ENCODE assay signal across 15 cellular contexts in genomic region chr4:109436504-109436903, GRCh38. TPM values are rescaled to one million over a fixed set of nuclear protein-coding genes. Genes with fewer than 3 reads are reported as not detected.
DNase-seq lines count a peak whose midpoint lies in the region; TF ChIP-seq lines count a peak whose summit lies in the region.
"Had no signal": no experiment of that assay in that cellular context is flagged by ENCODE, and none has a peak within 500 bp of the region (broad histone marks: within the 10 kb centered on the region; RNA-seq: fewer than 3 reads in every experiment).

No MANE protein-coding gene starts in this region.

- peaks cover 81% of the 10 kb centered on the region for H3K79me2 ChIP-seq in KMS-11 (ENCODE audit: insufficient read depth, low read depth)

- H3K4me1 Mint-ChIP-seq in Caco-2 (ENCODE audit: low read depth, unreplicated experiment): peaks cover 26% of the 10 kb centered on the region
- peaks cover 70% of the 10 kb centered on the region for H3K4me1 Mint-ChIP-seq in chondrocyte (ENCODE audit: low read depth)
- peaks cover 63% of the 10 kb centered on the region for H3K4me1 Mint-ChIP-seq in neural crest cell

- TF ChIP-seq CTCF in Caco-2 (IDR thresholded peaks at IDR 0.05; ENCODE audit: insufficient read depth in 1 of 2, low read depth in 1 of 2, low read length in 1 of 2, severe bottlenecking in 1 of 2, unreplicated experiment in 1 of 2): no peak
- no peak for TF ChIP-seq CTCF in KMS-11 (conservative IDR thresholded peaks at IDR 0.05; ENCODE audit: low read depth, low read length)
- TF ChIP-seq CTCF in chondrocyte (IDR thresholded peaks at IDR 0.05): no peak
- TF ChIP-seq CTCF in neural crest cell (conservative IDR thresholded peaks at IDR 0.05): no peak
- no peak for TF ChIP-seq CTCF in suprapubic skin (IDR thresholded peaks at IDR 0.05)

- H3K4me3 Mint-ChIP-seq in Caco-2 (ENCODE audit: unreplicated experiment) (peak overlapping the region; percentile 9), chondrocyte (ENCODE audit: unreplicated experiment) (no peak overlapping the region), neural crest cell (peak overlapping the region; percentile 39)

- H3K9me3 ChIP-seq in Caco-2 (no peaks in the 10 kb centered on the region), suprapubic skin (no peaks in the 10 kb centered on the region)
- H3K9me3 ChIP-seq: spleen, testis had no signal

- H2AFZ ChIP-seq in KMS-11 (ENCODE audit: low read depth): no peak overlapping the region

- WGBS in suprapubic skin: 55% methylated on average over 3 of the region's 3 CpGs

- H3K36me3 ChIP-seq in Caco-2 (ENCODE audit: control insufficient read depth, insufficient read depth, low read length): no peaks in the 10 kb centered on the region
- no peaks in the 10 kb centered on the region for H3K36me3 ChIP-seq in KMS-11 (ENCODE audit: insufficient read depth)
- H3K36me3 ChIP-seq in suprapubic skin: no peaks in the 10 kb centered on the region
- H3K36me3 ChIP-seq: brain microvascular endothelial cell, spleen had no signal

- CTCF ChIA-PET in Caco-2 (lab: Charles Lee): no interaction called here

- H3K9ac ChIP-seq in KMS-11: no peak overlapping the region

- no TSS peak for BruUV-seq in Caco-2 (replicated peaks; lab: Mats Ljungman, UMichigan)

- no peaks in the 10 kb centered on the region for H3K9me3 Mint-ChIP-seq in Caco-2 (ENCODE audit: unreplicated experiment)
- H3K9me3 Mint-ChIP-seq in chondrocyte (ENCODE audit: low read depth): no peaks in the 10 kb centered on the region
- no peaks in the 10 kb centered on the region for H3K9me3 Mint-ChIP-seq in neural crest cell

- peak overlapping the region; percentile 70; the same call in 1 of the 2 replicates for H3K4me2 ChIP-seq in KMS-11

- H3K27me3 Mint-ChIP-seq in Caco-2 (ENCODE audit: insufficient read depth, unreplicated experiment) (no peaks in the 10 kb centered on the region), chondrocyte (ENCODE audit: low read depth) (no peaks in the 10 kb centered on the region), neural crest cell (ENCODE audit: low read depth) (no peaks in the 10 kb centered on the region)

- POLR2A ChIA-PET in Caco-2 (lab: Charles Lee): no interaction called here

- TF ChIP-seq POLR2A in suprapubic skin (IDR thresholded peaks at IDR 0.05): no peak

- peaks cover 30% of the 10 kb centered on the region for H3K4me1 ChIP-seq in Caco-2
- peaks cover 36% of the 10 kb centered on the region for H3K4me1 ChIP-seq in KMS-11 (ENCODE audit: low read depth, poor library complexity, severe bottlenecking)
- H3K4me1 ChIP-seq in suprapubic skin: peaks cover 76% of the 10 kb centered on the region

- no peak overlapping the region for H3K27ac Mint-ChIP-seq in Caco-2 (ENCODE audit: unreplicated experiment)
- H3K27ac Mint-ChIP-seq in chondrocyte (ENCODE audit: unreplicated experiment): peak overlapping the region; percentile 30
- H3K27ac Mint-ChIP-seq in neural crest cell (ENCODE audit: unreplicated experiment): no peak overlapping the region

- no peak for TF ChIP-seq EP300 in suprapubic skin (IDR thresholded peaks at IDR 0.05)

- H3K27ac ChIP-seq in KMS-11 (no peak overlapping the region), suprapubic skin (no peak overlapping the region)
- H3K27ac ChIP-seq: brain microvascular endothelial cell had no signal

- H4K20me1 ChIP-seq in KMS-11 (ENCODE audit: insufficient read depth): peaks cover 20% of the 10 kb centered on the region; the same call in 1 of the 2 replicates

- DNase-seq in Caco-2 (no peak), chondrocyte (ENCODE audit: low spot score) (no peak), neural crest cell (ENCODE audit: low read depth, low spot score) (no peak), NCI-H2081 treated with DMSO at 0.1 percent for 48 hours (lab: John Stamatoyannopoulos, UW) (no peak), pons (ENCODE audit: low spot score) (no peak), suprapubic skin (ENCODE audit: low spot score in 2 of 2) (no peak)
- DNase-seq: activated gamma-delta T cell, brain microvascular endothelial cell, C1 segment of cervical spinal cord, NCI-H1694 treated with DMSO at 0.1 percent for 48 hours, NCI-H69, spleen, testis had no signal

- no peak overlapping the region for H3K4me3 ChIP-seq in Caco-2 (ENCODE audit: low read depth, low read length)
- no peak overlapping the region for H3K4me3 ChIP-seq in KMS-11 (IDR thresholded peaks at IDR 0.05; ENCODE audit: insufficient read depth, low read depth, low read length)
- no peak overlapping the region for H3K4me3 ChIP-seq in suprapubic skin
- H3K4me3 ChIP-seq: lung, testis had no signal

- intact Hi-C loops in Caco-2 (cut with micrococcal nuclease; ENCODE audit: unreplicated experiment): no loop called here

- no peaks in the 10 kb centered on the region for H3K27me3 ChIP-seq in Caco-2 (replicated peaks; ENCODE audit: control insufficient read depth, insufficient read depth, low read length)
- no peaks in the 10 kb centered on the region for H3K27me3 ChIP-seq in KMS-11 (ENCODE audit: insufficient read depth, low read depth)
- H3K27me3 ChIP-seq in suprapubic skin: no peaks in the 10 kb centered on the region
- H3K27me3 ChIP-seq: brain microvascular endothelial cell, spleen, testis had no signal

- H3K36me3 Mint-ChIP-seq in Caco-2 (ENCODE audit: insufficient read depth, unreplicated experiment) (no peaks in the 10 kb centered on the region), chondrocyte (ENCODE audit: low read depth) (no peaks in the 10 kb centered on the region), neural crest cell (ENCODE audit: low read depth) (no peaks in the 10 kb centered on the region)

RNA-seq across cellular contexts. Expression of gene SEC24B, which starts 2.9 kb away (rescaled TPM):
- 29.0 and 29.5 TPM in 2 replicates for total RNA-seq in Caco-2 (2022)
- 31.4 to 32.7 TPM (median 31.7 TPM) in 3 replicates for total RNA-seq in chondrocyte
- total RNA-seq in neural crest cell: 31.7 and 33.4 TPM in 2 replicates
- total RNA-seq in suprapubic skin: 10 to 100 TPM; 38.6 to 77.6 (median 46.1) TPM
